13 cellular contexts compared by ENCODE assay signal in the genomic region with DNA sequence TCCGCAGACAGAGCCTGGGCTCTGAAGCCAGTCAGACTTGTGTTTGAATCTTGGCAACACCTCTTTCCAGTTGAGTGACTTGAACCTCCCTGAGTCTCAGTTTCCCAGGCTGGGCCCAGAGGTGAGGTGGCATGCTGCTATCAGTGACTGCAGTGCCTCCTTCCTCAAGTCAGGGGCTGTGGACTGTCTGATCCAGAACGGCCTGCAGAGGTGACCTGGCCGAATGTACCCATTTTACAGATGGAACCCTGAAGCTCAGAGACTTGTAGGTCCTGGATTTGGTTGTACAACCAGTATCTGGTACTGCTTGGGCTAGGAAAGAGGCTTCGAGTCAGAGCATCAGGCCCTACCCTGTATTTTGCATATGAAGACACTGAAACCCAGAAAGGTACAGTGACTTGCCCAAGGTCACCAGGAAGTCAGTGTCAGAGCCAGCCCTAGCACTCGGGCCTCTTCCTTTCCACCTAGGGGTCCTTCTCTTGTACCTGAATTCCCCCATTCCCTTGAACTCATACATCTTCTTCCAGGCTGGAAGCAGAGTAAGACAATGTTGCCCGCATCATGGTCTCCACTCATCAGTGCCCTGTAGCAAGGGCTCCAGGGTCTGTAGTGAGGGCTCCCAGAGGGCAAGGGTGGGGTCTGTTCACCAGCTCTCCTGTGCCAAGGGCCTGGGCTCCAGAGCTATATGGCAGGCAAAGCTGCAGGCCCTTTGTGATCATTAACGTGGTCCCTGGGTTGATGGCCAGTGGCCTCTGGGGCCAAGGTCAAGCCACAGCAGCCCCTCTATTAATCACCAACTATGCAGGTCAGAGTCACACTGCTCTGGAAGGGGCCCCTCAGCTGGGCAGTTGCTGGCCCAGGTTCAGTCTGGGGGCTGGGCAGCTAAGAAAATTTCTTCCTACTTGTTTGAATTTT. TPM values are rescaled to one million over a fixed set of nuclear protein-coding genes. Genes with fewer than 3 reads are reported as not detected.
DNase-seq lines count a peak whose midpoint lies in the region; ATAC-seq, FAIRE-seq and TF ChIP-seq lines count a peak whose summit lies in the region.
"Had no signal": no experiment of that assay in that cellular context is flagged by ENCODE, and none has a peak within 500 bp of the region (broad histone marks: within the 10 kb centered on the region; RNA-seq: fewer than 3 reads in every experiment).

No MANE protein-coding gene starts in this region.

- H3K27me3 Mint-ChIP-seq in mesothelial cell of epicardium (ENCODE audit: low read depth), result no peaks in the 10 kb centered on the region
- H3K27me3 Mint-ChIP-seq in stimulated activated memory B cell treated with anti-CD40 and anti-IgM and Interleukin-4, amounts not matched to agents 10 μg/mL and 1 μg/mL and 100 μg/mL, for 72 hours, result no peaks in the 10 kb centered on the region

- TF ChIP-seq CTCF in HL-60 (IDR thresholded peaks at IDR 0.05; ENCODE audit: insufficient read depth, low read length), result no peak
- no peak for TF ChIP-seq CTCF in dorsolateral prefrontal cortex (IDR thresholded peaks at IDR 0.05 in 54 of 56, conservative IDR thresholded peaks at IDR 0.05 in 2 of 56; ENCODE audit: low read depth in 1 of 56, partially characterized antibody in 56 of 56)
- no peak for TF ChIP-seq CTCF in mesothelial cell of epicardium (IDR thresholded peaks at IDR 0.05; ENCODE audit: unreplicated experiment)
- no peak for TF ChIP-seq CTCF in D721Med (IDR thresholded peaks at IDR 0.05; ENCODE audit: insufficient read depth, missing control alignments)

- H3K27ac ChIP-seq in HL-60 (replicated peaks) (peak overlapping the region; percentile 52), dorsolateral prefrontal cortex (peak overlapping the region; percentile 54 to 100 (median 98))
- H3K27ac ChIP-seq: SK-N-MC, VCaP had no signal

- ATAC-seq in stimulated activated memory B cell treated with anti-CD40 and anti-IgM and Interleukin-4, amounts not matched to agents 10 μg/mL and 1 μg/mL and 100 μg/mL, for 72 hours, result no peak
- ATAC-seq in HG02973 (IDR thresholded peaks at IDR 0.05; ENCODE audit: unreplicated experiment), result no peak
- ATAC-seq: mucosa of descending colon had no signal

- H3K27me3 ChIP-seq in HL-60 (ENCODE audit: insufficient read depth, poor library complexity, severe bottlenecking), result no peaks in the 10 kb centered on the region
- no peaks in the 10 kb centered on the region for H3K27me3 ChIP-seq in dorsolateral prefrontal cortex

- DNase-seq in HL-60 (ENCODE audit: low read depth in 1 of 2, low spot score in 1 of 2) (no peak), dorsolateral prefrontal cortex (peak in 1 of 10 donors; percentile 32), mesothelial cell of epicardium (ENCODE audit: low spot score in 2 of 2, unreplicated experiment in 2 of 2) (no peak), D721Med (ENCODE audit: insufficient read length, low spot score) (no peak), retina (no peak), NCI-H146 treated with DMSO at 0.1 percent for 48 hours (lab: John Stamatoyannopoulos, UW; ENCODE audit: unreplicated experiment) (no peak)
- DNase-seq: mucosa of descending colon, NCI-H2171 treated with DMSO at 0.1 percent for 48 hours had no signal

- H3K36me3 Mint-ChIP-seq in mesothelial cell of epicardium, result no peaks in the 10 kb centered on the region
- no peaks in the 10 kb centered on the region for H3K36me3 Mint-ChIP-seq in stimulated activated memory B cell treated with anti-CD40 and anti-IgM and Interleukin-4, amounts not matched to agents 10 μg/mL and 1 μg/mL and 100 μg/mL, for 72 hours
- H3K36me3 Mint-ChIP-seq: activated naive CD4-positive, alpha-beta T cell treated with anti-CD3 and anti-CD28 coated beads, Interleukin-2, amount 50 U/mL, for 24 hours had no signal

- H3K9me3 Mint-ChIP-seq in mesothelial cell of epicardium, result no peaks in the 10 kb centered on the region
- H3K9me3 Mint-ChIP-seq in stimulated activated memory B cell treated with anti-CD40 and anti-IgM and Interleukin-4, amounts not matched to agents 10 μg/mL and 1 μg/mL and 100 μg/mL, for 72 hours, result no peaks in the 10 kb centered on the region
- H3K9me3 Mint-ChIP-seq: activated naive CD4-positive, alpha-beta T cell treated with anti-CD3 and anti-CD28 coated beads, Interleukin-2, amount 50 U/mL, for 24 hours had no signal

- H3K4me3 ChIP-seq in HL-60 (replicated peaks; ENCODE audit: insufficient read depth, low read length) (no peak overlapping the region), dorsolateral prefrontal cortex (no peak overlapping the region)
- H3K4me3 ChIP-seq: mucosa of descending colon, SK-N-MC had no signal

- H3K4me1 Mint-ChIP-seq in mesothelial cell of epicardium, result peaks cover 23% of the 10 kb centered on the region
- peaks cover 33% of the 10 kb centered on the region for H3K4me1 Mint-ChIP-seq in stimulated activated memory B cell treated with anti-CD40 and anti-IgM and Interleukin-4, amounts not matched to agents 10 μg/mL and 1 μg/mL and 100 μg/mL, for 72 hours

- H3K27ac Mint-ChIP-seq in mesothelial cell of epicardium, result peak overlapping the region; percentile 25
- H3K27ac Mint-ChIP-seq in stimulated activated memory B cell treated with anti-CD40 and anti-IgM and Interleukin-4, amounts not matched to agents 10 μg/mL and 1 μg/mL and 100 μg/mL, for 72 hours, result peak overlapping the region; percentile 76
- H3K27ac Mint-ChIP-seq: activated naive CD4-positive, alpha-beta T cell treated with anti-CD3 and anti-CD28 coated beads, Interleukin-2, amount 50 U/mL, for 24 hours had no signal

- intact Hi-C loops in dorsolateral prefrontal cortex (cut with DNase I), result no loop called here

- H3K4me3 Mint-ChIP-seq in mesothelial cell of epicardium, result no peak overlapping the region
- H3K4me3 Mint-ChIP-seq in stimulated activated memory B cell treated with anti-CD40 and anti-IgM and Interleukin-4, amounts not matched to agents 10 μg/mL and 1 μg/mL and 100 μg/mL, for 72 hours, result no peak overlapping the region
- H3K4me3 Mint-ChIP-seq: activated naive CD4-positive, alpha-beta T cell treated with anti-CD3 and anti-CD28 coated beads, Interleukin-2, amount 50 U/mL, for 24 hours had no signal

- FAIRE-seq in D721Med (lab: Jason Lieb, UNC), result no peak

RNA-seq across cellular contexts. Expression of a gene that starts 28.5 kb away (rescaled TPM):
- total RNA-seq in dorsolateral prefrontal cortex (100 to 1,000 TPM in 119 of 120 experiments, 10 to 100 TPM in 1; 88.2 to 740 (median 233) TPM), mesothelial cell of epicardium (106 to 114 TPM (median 109 TPM) in 3 replicates)
